ENCODE assay signal across 32 cellular contexts in genomic region chr11:69396948-69397307, GRCh38.
"Had no signal": no experiment of that assay in that cellular context is flagged by ENCODE, and none has a peak within 500 bp of the region (broad histone marks: within the 10 kb centered on the region; RNA-seq: fewer than 3 reads in every experiment).

No MANE protein-coding gene starts in this region.

- H3K36me3 Mint-ChIP-seq: activated CD4-positive, alpha-beta memory T cell treated with anti-CD3 and anti-CD28 coated beads for 36 hours; mesothelial cell of epicardium; stimulated activated memory B cell treated with anti-CD40 and anti-IgM and Interleukin-4, amounts not matched to agents 10 μg/mL and 1 μg/mL and 100 μg/mL, for 72 hours; type B pancreatic cell had no signal

- ATAC-seq: effector memory CD8-positive, alpha-beta T cell; gastrocnemius medialis; left cardiac atrium; naive thymus-derived CD8-positive, alpha-beta T cell; sciatic nerve; stimulated activated memory B cell treated with anti-CD40 and anti-IgM and Interleukin-4, amounts not matched to agents 10 μg/mL and 1 μg/mL and 100 μg/mL, for 72 hours; stimulated activated naive CD8-positive, alpha-beta T cell treated with anti-CD3 and anti-CD28 coated beads, Interleukin-15, amount 100 ng/mL, for 72 hours had no signal

- H3K4me3 Mint-ChIP-seq: activated CD4-positive, alpha-beta memory T cell treated with anti-CD3 and anti-CD28 coated beads for 36 hours; activated CD4-positive, alpha-beta T cell treated with anti-CD3 and anti-CD28 coated beads, Interleukin-2, amount 10 ng/mL, durations not matched to agents 24 days and 14 days; activated T-helper 1 cell treated with anti-CD3 and anti-CD28 coated beads, Interleukin-12 subunit alpha, Interleukin-12 subunit beta, Interleukin-2, Interleukin-4 antibody, amounts not matched to agents 30 ng/mL and 10 ng/mL and 1 ng/mL, durations not matched to agents 14 hours and 24 hours and 36 hours; effector memory CD8-positive, alpha-beta T cell; mesothelial cell of epicardium; naive thymus-derived CD8-positive, alpha-beta T cell; stimulated activated memory B cell treated with anti-CD40 and anti-IgM and Interleukin-4, amounts not matched to agents 10 μg/mL and 1 μg/mL and 100 μg/mL, for 72 hours; stimulated activated naive CD8-positive, alpha-beta T cell treated with anti-CD3 and anti-CD28 coated beads, Interleukin-15, amount 100 ng/mL, for 72 hours; type B pancreatic cell had no signal

- H3K27ac ChIP-seq: brain microvascular endothelial cell, gastrocnemius medialis, skin epidermis, vagina had no signal

- H3K9me3 ChIP-seq: gastrocnemius medialis, vagina had no signal

- H3K9me3 Mint-ChIP-seq: activated CD4-positive, alpha-beta memory T cell treated with anti-CD3 and anti-CD28 coated beads for 36 hours; activated CD4-positive, alpha-beta T cell treated with anti-CD3 and anti-CD28 coated beads, Interleukin-2, amount 10 ng/mL, durations not matched to agents 24 days and 14 days; activated T-helper 1 cell treated with anti-CD3 and anti-CD28 coated beads, Interleukin-12 subunit alpha, Interleukin-12 subunit beta, Interleukin-2, Interleukin-4 antibody, amounts not matched to agents 30 ng/mL and 10 ng/mL and 1 ng/mL, durations not matched to agents 14 hours and 24 hours and 36 hours; effector memory CD8-positive, alpha-beta T cell; mesothelial cell of epicardium; type B pancreatic cell had no signal

- H3K4me3 ChIP-seq: gastrocnemius medialis, skin epidermis, vagina had no signal

- H3K36me3 ChIP-seq: brain microvascular endothelial cell, gastrocnemius medialis, vagina had no signal

- DNase-seq: activated CD4-positive, alpha-beta memory T cell treated with anti-CD3 and anti-CD28 coated beads for 36 hours; activated CD4-positive, alpha-beta T cell treated with anti-CD3 and anti-CD28 coated beads, Interleukin-2, amount 10 ng/mL, durations not matched to agents 24 days and 14 days; activated CD4-positive, CD25-positive, alpha-beta regulatory T cell treated with anti-CD3 and anti-CD28 coated beads, Interleukin-2, amount 50 U/mL, for 72 hours; activated CD8-positive, alpha-beta memory T cell treated with anti-CD3 and anti-CD28 coated beads, Interleukin-2, amount 50 U/mL, for 4 hours; activated effector memory CD4-positive, alpha-beta T cell treated with anti-CD3 and anti-CD28 coated beads, Interleukin-2, amount 50 U/mL, for 16 hours; activated naive CD4-positive, alpha-beta T cell treated with anti-CD3 and anti-CD28 coated beads, Interleukin-2, amount 50 U/mL, for 16 hours; activated T-cell treated with anti-CD3 and anti-CD28 coated beads, Interleukin-2, amount 50 U/mL, for 1 hour; amniotic stem cell; brain microvascular endothelial cell; cortex of kidney; effector memory CD8-positive, alpha-beta T cell; erythroblast; gastrocnemius medialis; glutamatergic neuron; islet precursor cell; left cardiac atrium; mammary epithelial cell; naive thymus-derived CD8-positive, alpha-beta T cell; stimulated activated CD4-positive, alpha-beta T cell treated with anti-CD3 and anti-CD28 coated beads, Interleukin-1b, Interleukin-23, amount 100 ng/mL, for 48 hours; stimulated activated CD4-positive, alpha-beta T cell treated with anti-CD3 and anti-CD28 coated beads, Interleukin-4, amount 100 ng/mL, for 4 hours; stimulated activated CD8-positive, alpha-beta memory T cell treated with anti-CD3 and anti-CD28 coated beads, Interleukin-4, amount 100 ng/mL, for 48 hours; stimulated activated naive CD8-positive, alpha-beta T cell treated with anti-CD3 and anti-CD28 coated beads, Interleukin-15, amount 100 ng/mL, for 72 hours; substantia nigra; T-helper 2 cell had no signal

- H3K4me1 ChIP-seq: gastrocnemius medialis had no signal

- H3K27ac Mint-ChIP-seq: activated CD4-positive, alpha-beta T cell treated with anti-CD3 and anti-CD28 coated beads, Interleukin-2, amount 10 ng/mL, durations not matched to agents 24 days and 14 days; activated T-helper 1 cell treated with anti-CD3 and anti-CD28 coated beads, Interleukin-12 subunit alpha, Interleukin-12 subunit beta, Interleukin-2, Interleukin-4 antibody, amounts not matched to agents 30 ng/mL and 10 ng/mL and 1 ng/mL, durations not matched to agents 14 hours and 24 hours and 36 hours; effector memory CD8-positive, alpha-beta T cell; mesothelial cell of epicardium; naive thymus-derived CD8-positive, alpha-beta T cell; progenitor cell of endocrine pancreas; stimulated activated memory B cell treated with anti-CD40 and anti-IgM and Interleukin-4, amounts not matched to agents 10 μg/mL and 1 μg/mL and 100 μg/mL, for 72 hours; stimulated activated naive CD8-positive, alpha-beta T cell treated with anti-CD3 and anti-CD28 coated beads, Interleukin-15, amount 100 ng/mL, for 72 hours; type B pancreatic cell had no signal

- H3K27me3 ChIP-seq: brain microvascular endothelial cell, gastrocnemius medialis, vagina had no signal

- H3K27me3 Mint-ChIP-seq: activated CD4-positive, alpha-beta T cell treated with anti-CD3 and anti-CD28 coated beads, Interleukin-2, amount 10 ng/mL, durations not matched to agents 24 days and 14 days; progenitor cell of endocrine pancreas; stimulated activated naive CD8-positive, alpha-beta T cell treated with anti-CD3 and anti-CD28 coated beads, Interleukin-15, amount 100 ng/mL, for 72 hours; type B pancreatic cell had no signal
